Comparison of ENCODE assay signal across 21 cellular contexts in the genomic region with DNA sequence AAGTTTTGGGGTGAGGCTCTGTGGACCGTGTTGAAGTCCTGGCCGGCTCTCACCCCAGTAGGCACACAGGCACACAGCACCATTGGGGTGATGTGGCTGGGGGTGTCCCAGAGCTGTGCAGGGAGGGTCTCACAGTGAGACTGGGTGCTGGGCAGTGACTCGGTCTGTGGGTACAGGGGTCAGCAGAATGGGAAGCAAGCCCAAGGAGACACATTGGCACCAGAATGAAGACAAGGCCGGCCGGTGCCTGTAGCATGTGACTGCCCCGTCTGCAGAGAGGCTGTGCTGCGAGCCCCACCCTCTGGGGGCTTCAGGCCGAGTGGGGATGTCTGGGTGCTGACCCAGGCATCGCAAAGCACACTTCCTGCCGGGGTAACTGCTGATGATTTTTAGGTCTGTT. TPM values are rescaled to one million over a fixed set of nuclear protein-coding genes. Genes with fewer than 3 reads are reported as not detected.
DNase-seq lines count a peak whose midpoint lies in the region; ATAC-seq and TF ChIP-seq lines count a peak whose summit lies in the region.
"Had no signal": no experiment of that assay in that cellular context is flagged by ENCODE, and none has a peak within 500 bp of the region (broad histone marks: within the 10 kb centered on the region; RNA-seq: fewer than 3 reads in every experiment).

No MANE protein-coding gene starts in this region.

- intact Hi-C loops in activated CD8-positive, alpha-beta T cell treated with anti-CD3 and anti-CD28 coated beads for 36 hours (cut with micrococcal nuclease), result no loop called here
- intact Hi-C loops in Panc1 (cut with micrococcal nuclease; ENCODE audit: unreplicated experiment) (no loop called here), sciatic nerve (cut with DNase I) (no loop called here)

- WGBS in endodermal cell (ENCODE audit: insufficient coverage in 1 of 2, insufficient read length in 1 of 2), 2 experiments, result 91 to 100% methylated on average over 1 to 10 of the region's 10 CpGs

- H3K9ac ChIP-seq in endodermal cell (ENCODE audit: extremely low read depth, low read length, poor library complexity, severe bottlenecking), result no peak overlapping the region

- BruUV-seq in Panc1 (replicated peaks; lab: Mats Ljungman, UMichigan), result no TSS peak

- H3K27ac ChIP-seq in Panc1 (ENCODE audit: low read length), result 0 out of 2 replicates have a peak overlapping the region, but pooled peaks have one; percentile 17
- no peak overlapping the region for H3K27ac ChIP-seq in endodermal cell (ENCODE audit: low read depth, low read length)
- H3K27ac ChIP-seq: C4-2B had no signal

- H3K4me1 ChIP-seq in Panc1 (ENCODE audit: control insufficient read depth, insufficient read depth, low read length) (peaks cover 31% of the 10 kb centered on the region), endodermal cell (ENCODE audit: control insufficient read depth, insufficient read depth, low read length) (peaks cover 8% of the 10 kb centered on the region)

- CTCF ChIA-PET in activated CD8-positive, alpha-beta T cell treated with anti-CD3 and anti-CD28 coated beads, Interleukin-2, amount 10 ng/mL, durations not matched to agents 7 days and 5 days (lab: Charles Lee), result no interaction called here
- CTCF ChIA-PET in activated CD8-positive, alpha-beta T cell treated with anti-CD3 and anti-CD28 coated beads for 36 hours (lab: Charles Lee), result interaction anchor here (0.9 to 1.0 kb wide), 2 partner anchors 27 to 57 kb away, joined by 3 to 4 read pairs; no protein-coding TSS in a partner anchor
- CTCF ChIA-PET in Panc1 (lab: Charles Lee), result no interaction called here
- CTCF ChIA-PET in T-cell (lab: Charles Lee), result interaction anchor here in 1 of 2 donors (1.3 kb wide), 1 partner anchor 19 kb away, joined by 4 read pairs; no protein-coding TSS in a partner anchor

- POLR2A ChIA-PET in activated CD8-positive, alpha-beta T cell treated with anti-CD3 and anti-CD28 coated beads, Interleukin-2, amount 10 ng/mL, durations not matched to agents 7 days and 5 days (lab: Charles Lee), result no interaction called here
- POLR2A ChIA-PET in activated CD8-positive, alpha-beta T cell treated with anti-CD3 and anti-CD28 coated beads for 36 hours (lab: Charles Lee), result no interaction called here
- POLR2A ChIA-PET in Panc1 (lab: Charles Lee) (interaction anchor here (0.7 kb wide), 1 partner anchor 38 kb away, joined by 6 read pairs; no protein-coding TSS in a partner anchor), T-cell (lab: Charles Lee) (interaction anchor here in 1 of 2 donors (0.5 kb wide), 1 partner anchor 93 kb away, joined by 4 read pairs; no protein-coding TSS in a partner anchor)

- H3K36me3 Mint-ChIP-seq in activated CD8-positive, alpha-beta T cell treated with anti-CD3 and anti-CD28 coated beads, Interleukin-2, amount 10 ng/mL, durations not matched to agents 7 days and 5 days (ENCODE audit: low read depth), result peaks cover 37% of the 10 kb centered on the region
- H3K36me3 Mint-ChIP-seq in activated CD8-positive, alpha-beta T cell treated with anti-CD3 and anti-CD28 coated beads for 36 hours (ENCODE audit: low read depth), result peaks cover 21% of the 10 kb centered on the region
- H3K36me3 Mint-ChIP-seq in endodermal cell (ENCODE audit: low read depth) (peaks cover 40% of the 10 kb centered on the region), T-cell (peaks cover 22% of the 10 kb centered on the region)

- peak overlapping the region; percentile 26 for H3K27ac Mint-ChIP-seq in activated CD8-positive, alpha-beta T cell treated with anti-CD3 and anti-CD28 coated beads, Interleukin-2, amount 10 ng/mL, durations not matched to agents 7 days and 5 days
- H3K27ac Mint-ChIP-seq in activated CD8-positive, alpha-beta T cell treated with anti-CD3 and anti-CD28 coated beads for 36 hours, result no peak overlapping the region
- peak overlapping the region; percentile 44 for H3K27ac Mint-ChIP-seq in endodermal cell
- peak overlapping the region in 1 of 2 donors; percentile 28 for H3K27ac Mint-ChIP-seq in T-cell

- peaks cover 47% of the 10 kb centered on the region for H3K4me1 Mint-ChIP-seq in activated CD8-positive, alpha-beta T cell treated with anti-CD3 and anti-CD28 coated beads, Interleukin-2, amount 10 ng/mL, durations not matched to agents 7 days and 5 days (ENCODE audit: low read depth)
- peaks cover 52% of the 10 kb centered on the region for H3K4me1 Mint-ChIP-seq in activated CD8-positive, alpha-beta T cell treated with anti-CD3 and anti-CD28 coated beads for 36 hours (ENCODE audit: low read depth)
- H3K4me1 Mint-ChIP-seq in endodermal cell (peaks cover 37% of the 10 kb centered on the region), T-cell (peaks cover 48 to 80% (median 68%) of the 10 kb centered on the region in 3 donors)

- H3K9me3 Mint-ChIP-seq in activated CD8-positive, alpha-beta T cell treated with anti-CD3 and anti-CD28 coated beads, Interleukin-2, amount 10 ng/mL, durations not matched to agents 7 days and 5 days (ENCODE audit: insufficient read depth), result no peaks in the 10 kb centered on the region
- no peaks in the 10 kb centered on the region for H3K9me3 Mint-ChIP-seq in activated CD8-positive, alpha-beta T cell treated with anti-CD3 and anti-CD28 coated beads for 36 hours
- H3K9me3 Mint-ChIP-seq in endodermal cell (no peaks in the 10 kb centered on the region), T-cell (no peaks in the 10 kb centered on the region)

- H3K27me3 Mint-ChIP-seq in activated CD8-positive, alpha-beta T cell treated with anti-CD3 and anti-CD28 coated beads, Interleukin-2, amount 10 ng/mL, durations not matched to agents 7 days and 5 days (ENCODE audit: low read depth), result no peaks in the 10 kb centered on the region
- no peaks in the 10 kb centered on the region for H3K27me3 Mint-ChIP-seq in activated CD8-positive, alpha-beta T cell treated with anti-CD3 and anti-CD28 coated beads for 36 hours
- H3K27me3 Mint-ChIP-seq in endodermal cell (ENCODE audit: insufficient read depth) (no peaks in the 10 kb centered on the region), T-cell (no peaks in the 10 kb centered on the region)

- no peak overlapping the region for H3K4me3 ChIP-seq in Panc1 (ENCODE audit: low read depth in 2 of 2, low read length in 2 of 2)
- H3K4me3 ChIP-seq in endodermal cell (ENCODE audit: low read length), result no peak overlapping the region
- H3K4me3 ChIP-seq: dorsolateral prefrontal cortex, mucosa of descending colon had no signal

- H3K27me3 ChIP-seq in Panc1 (ENCODE audit: control insufficient read depth, insufficient read depth, low read length), result no peaks in the 10 kb centered on the region
- H3K27me3 ChIP-seq in endodermal cell (ENCODE audit: control insufficient read depth, insufficient read depth, low read length, poor library complexity, severe bottlenecking), result no peaks in the 10 kb centered on the region
- H3K27me3 ChIP-seq: dorsolateral prefrontal cortex had no signal

- no peak for ATAC-seq in activated CD8-positive, alpha-beta T cell treated with anti-CD3 and anti-CD28 coated beads, Interleukin-2, amount 10 ng/mL, durations not matched to agents 7 days and 5 days
- no peak for ATAC-seq in activated CD8-positive, alpha-beta T cell treated with anti-CD3 and anti-CD28 coated beads for 36 hours
- 0 out of 2 replicates have a peak, but pooled peaks have one; percentile 41 for ATAC-seq in Panc1
- no peak for ATAC-seq in sciatic nerve
- ATAC-seq in GM21447 (IDR thresholded peaks at IDR 0.05; ENCODE audit: unreplicated experiment), result no peak
- ATAC-seq in T-cell (replicated peaks in 1 of 4), result no peak
- ATAC-seq: esophagus mucosa, mucosa of descending colon had no signal

- H3K4me3 Mint-ChIP-seq in activated CD8-positive, alpha-beta T cell treated with anti-CD3 and anti-CD28 coated beads, Interleukin-2, amount 10 ng/mL, durations not matched to agents 7 days and 5 days, result no peak overlapping the region
- H3K4me3 Mint-ChIP-seq in activated CD8-positive, alpha-beta T cell treated with anti-CD3 and anti-CD28 coated beads for 36 hours, result no peak overlapping the region
- H3K4me3 Mint-ChIP-seq in endodermal cell (no peak overlapping the region), T-cell (no peak overlapping the region)

- H3K36me3 ChIP-seq in Panc1 (ENCODE audit: control insufficient read depth, insufficient read depth, low read length) (no peaks in the 10 kb centered on the region), endodermal cell (ENCODE audit: control insufficient read depth, insufficient read depth, low read length) (peaks cover 10% of the 10 kb centered on the region)

- H3K9me3 ChIP-seq in Panc1 (ENCODE audit: control insufficient read depth, insufficient read depth, low read depth, low read length) (no peaks in the 10 kb centered on the region), endodermal cell (ENCODE audit: control insufficient read depth, low read length) (no peaks in the 10 kb centered on the region)
- H3K9me3 ChIP-seq: mucosa of descending colon had no signal

- TF ChIP-seq CTCF in activated CD8-positive, alpha-beta T cell treated with anti-CD3 and anti-CD28 coated beads for 36 hours (IDR thresholded peaks at IDR 0.05), result no peak
- no peak for TF ChIP-seq CTCF in Panc1 (IDR thresholded peaks at IDR 0.05)
- TF ChIP-seq CTCF in endodermal cell (conservative IDR thresholded peaks at IDR 0.05), result no peak

- in situ Hi-C loops in Panc1 (cut with HindIII; ENCODE audit: low pct_unique_long_range_greater_than_20kb, low sequenced_read_pairs), result no loop called here

- DNase-seq in activated CD8-positive, alpha-beta T cell treated with anti-CD3 and anti-CD28 coated beads, Interleukin-2, amount 10 ng/mL, durations not matched to agents 7 days and 5 days, result no peak
- no peak for DNase-seq in activated CD8-positive, alpha-beta T cell treated with anti-CD3 and anti-CD28 coated beads for 36 hours
- DNase-seq in Panc1 (ENCODE audit: low read depth, low spot score), result no peak
- DNase-seq in endodermal cell, result no peak
- peak; percentile 36 for DNase-seq in sciatic nerve (ENCODE audit: low spot score)
- DNase-seq in AG08395 (ENCODE audit: low spot score), result no peak
- DNase-seq in T-cell, result no peak
- DNase-seq: 8988T; activated CD4-positive, alpha-beta T cell treated with anti-CD3 and anti-CD28 coated beads, Interleukin-2, amount 50 U/mL, for 4 hours; DMS79; islet precursor cell; mucosa of descending colon; NCI-H1092; NCI-H2171; nucleus accumbens; small intestine; SW 1271 had no signal

RNA-seq across cellular contexts. Expression of gene MAEA, which starts 5.2 kb away (rescaled TPM):
- total RNA-seq in activated CD8-positive, alpha-beta T cell treated with anti-CD3 and anti-CD28 coated beads, Interleukin-2, amount 10 ng/mL, durations not matched to agents 7 days and 5 days, result 10 to 100 TPM; 60.3 to 65.1 TPM
- total RNA-seq in activated CD8-positive, alpha-beta T cell treated with anti-CD3 and anti-CD28 coated beads for 36 hours, result 10 to 100 TPM; 32.3 to 37.0 TPM
- total RNA-seq in Panc1 (2021; ENCODE audit: unreplicated experiment), result 62.3 TPM
- 99.0 TPM for polyA plus RNA-seq in Panc1 (2012; ENCODE audit: insufficient read length)
- 10 to 100 TPM; 48.8 to 72.7 TPM for total RNA-seq in endodermal cell
- polyA plus RNA-seq in endodermal cell (2013, experiment 1 of 2), result 72.4 TPM
- 65.4 TPM for polyA plus RNA-seq in endodermal cell (2013, experiment 2 of 2)
- 68.6 TPM for total RNA-seq in sciatic nerve
- 100 to 1,000 TPM in 2 of 5 donors, 10 to 100 TPM in 3; 62.3 to 114 (median 87.2) TPM for total RNA-seq in T-cell

RNA-seq across cellular contexts. Expression of gene CTBP1, which starts 46.0 kb away (rescaled TPM):
- 100 to 1,000 TPM; 214 to 217 TPM for total RNA-seq in activated CD8-positive, alpha-beta T cell treated with anti-CD3 and anti-CD28 coated beads, Interleukin-2, amount 10 ng/mL, durations not matched to agents 7 days and 5 days
- 100 to 1,000 TPM; 136 TPM for total RNA-seq in activated CD8-positive, alpha-beta T cell treated with anti-CD3 and anti-CD28 coated beads for 36 hours
- total RNA-seq in Panc1 (2021; ENCODE audit: unreplicated experiment) (157 TPM), endodermal cell (100 to 1,000 TPM; 181 to 189 TPM), sciatic nerve (143 TPM), T-cell (100 to 1,000 TPM; 185 to 232 (median 207) TPM)
- 337 TPM for polyA plus RNA-seq in Panc1 (2012; ENCODE audit: insufficient read length)
- 145 TPM for polyA plus RNA-seq in endodermal cell (2013, experiment 1 of 2)
- 147 TPM for polyA plus RNA-seq in endodermal cell (2013, experiment 2 of 2)

RNA-seq across cellular contexts. Expression of gene UVSSA, which starts 52.1 kb away (rescaled TPM):
- total RNA-seq in activated CD8-positive, alpha-beta T cell treated with anti-CD3 and anti-CD28 coated beads, Interleukin-2, amount 10 ng/mL, durations not matched to agents 7 days and 5 days, result 10 to 100 TPM; 16.7 to 17.0 TPM
- 10 to 100 TPM; 18.6 to 20.2 TPM for total RNA-seq in activated CD8-positive, alpha-beta T cell treated with anti-CD3 and anti-CD28 coated beads for 36 hours
- 23.4 TPM for total RNA-seq in Panc1 (2021; ENCODE audit: unreplicated experiment)
- 19.6 TPM for polyA plus RNA-seq in Panc1 (2012; ENCODE audit: insufficient read length)
- 10 to 100 TPM; 50.4 to 61.6 TPM for total RNA-seq in endodermal cell
- 19.2 TPM for polyA plus RNA-seq in endodermal cell (2013, experiment 1 of 2)
- 17.1 TPM for polyA plus RNA-seq in endodermal cell (2013, experiment 2 of 2)
- 33.5 TPM for total RNA-seq in sciatic nerve
- total RNA-seq in T-cell, result 10 to 100 TPM; 39.9 to 53.7 (median 42.7) TPM
